In genomic region chrX:134840370-134840769, GRCh38 we compare ENCODE assay signal across 1 cellular context.
A peak's percentile ranks its signal among the peaks of the same experiment; 100 is the strongest.
TF ChIP-seq lines count a peak whose summit lies in the region.

No MANE protein-coding gene starts in this region.

TF ChIP-seq in K562, 482 proteins besides CTCF, POLR2A, EP300 and RAD21 (continued from another document):
- peak; percentile 53 for TF ChIP-seq ATF3 (IDR thresholded peaks at IDR 0.05)
- no peak for TF ChIP-seq ATF3 (CRISPR knock-in tag; conservative IDR thresholded peaks at IDR 0.05)
- TF ChIP-seq ATF1 (CRISPR knock-in tag; IDR thresholded peaks at IDR 0.05): no peak
- 0 out of 2 replicates have a peak, but pooled peaks have one; percentile 21 for TF ChIP-seq ATF1 (tag; IDR thresholded peaks at IDR 0.05)
- no peak for TF ChIP-seq HDAC8 (tag; IDR thresholded peaks at IDR 0.05)
- 0 out of 2 replicates have a peak, but pooled peaks have one; percentile 48 for TF ChIP-seq CREM (IDR thresholded peaks at IDR 0.05; ENCODE audit: low read depth)
- no peak for TF ChIP-seq TEAD1 (CRISPR knock-in tag; IDR thresholded peaks at IDR 0.05)
- TF ChIP-seq ATF7 (IDR thresholded peaks at IDR 0.05): 0 out of 2 replicates have a peak, but pooled peaks have one; percentile 11
